ENCODE assay signal across 1 cellular context in genomic region chr22:27792452-27793165, GRCh38.
TF ChIP-seq lines count a peak whose summit lies in the region.

No MANE protein-coding gene starts in this region.

TF ChIP-seq in GM23338, 12 proteins besides CTCF, POLR2A, EP300 and RAD21 (continued from another document):
- TF ChIP-seq ZNF462 (CRISPR knock-in tag; IDR thresholded peaks at IDR 0.05) = no peak
- no peak for TF ChIP-seq ZNF114 (CRISPR knock-in tag; IDR thresholded peaks at IDR 0.05)
- no peak for TF ChIP-seq ETS1 (IDR thresholded peaks at IDR 0.05)
